Comparison of ENCODE assay signal across 12 cellular contexts in genomic region chr6:150256618-150257272, GRCh38.
DNase-seq lines count a peak whose midpoint lies in the region; ATAC-seq, FAIRE-seq and TF ChIP-seq lines count a peak whose summit lies in the region.
"Had no signal": no experiment of that assay in that cellular context is flagged by ENCODE, and none has a peak within 500 bp of the region (broad histone marks: within the 10 kb centered on the region; RNA-seq: fewer than 3 reads in every experiment).

No MANE protein-coding gene starts in this region.

- no peak overlapping the region for H3K4me3 Mint-ChIP-seq in activated naive CD8-positive, alpha-beta T cell treated with anti-CD3 and anti-CD28 coated beads, Interleukin-2, amount 50 U/mL, for 24 hours
- no peak overlapping the region for H3K4me3 Mint-ChIP-seq in T-cell

- CTCF ChIA-PET in T-cell (lab: Charles Lee) = no interaction called here

- no peak for TF ChIP-seq CTCF in AG09309 (IDR thresholded peaks at IDR 0.05; ENCODE audit: control insufficient read depth, insufficient read depth, low read depth, low read length, missing control alignments)

- H3K4me1 Mint-ChIP-seq in activated naive CD8-positive, alpha-beta T cell treated with anti-CD3 and anti-CD28 coated beads, Interleukin-2, amount 50 U/mL, for 24 hours = peaks cover 39% of the 10 kb centered on the region
- H3K4me1 Mint-ChIP-seq in T-cell = no peaks in the 10 kb centered on the region

- DNase-seq in AG09309 (ENCODE audit: low read depth) = peak; percentile 74
- DNase-seq in HS-5 (ENCODE audit: low read depth) = peak; percentile 19
- no peak for DNase-seq in activated naive CD8-positive, alpha-beta T cell treated with anti-CD3 and anti-CD28 coated beads, Interleukin-2, amount 50 U/mL, for 24 hours
- DNase-seq in iris pigment epithelial cell (ENCODE audit: low read depth) = peak; percentile 89
- DNase-seq in T-cell = no peak
- DNase-seq in frontal cortex (ENCODE audit: low spot score in 2 of 2) = no peak
- DNase-seq: activated effector memory CD4-positive, alpha-beta T cell treated with anti-CD3 and anti-CD28 coated beads, Interleukin-2, amount 50 U/mL, for 16 hours; NCI-H345 had no signal

- H3K9me3 Mint-ChIP-seq in activated naive CD8-positive, alpha-beta T cell treated with anti-CD3 and anti-CD28 coated beads, Interleukin-2, amount 50 U/mL, for 24 hours = no peaks in the 10 kb centered on the region
- H3K9me3 Mint-ChIP-seq in T-cell = no peaks in the 10 kb centered on the region

- POLR2A ChIA-PET in T-cell (lab: Charles Lee) = no interaction called here

- peak; percentile 68 for ATAC-seq in activated naive CD8-positive, alpha-beta T cell treated with anti-CD3 and anti-CD28 coated beads, Interleukin-2, amount 50 U/mL, for 24 hours
- ATAC-seq in T-cell (replicated peaks in 1 of 4) (no peak), HG03565 (IDR thresholded peaks at IDR 0.05; ENCODE audit: unreplicated experiment) (no peak), GM21447 (IDR thresholded peaks at IDR 0.05; ENCODE audit: unreplicated experiment) (no peak)

- H3K36me3 Mint-ChIP-seq in activated naive CD8-positive, alpha-beta T cell treated with anti-CD3 and anti-CD28 coated beads, Interleukin-2, amount 50 U/mL, for 24 hours (ENCODE audit: low read depth) = peaks cover 1% of the 10 kb centered on the region
- H3K36me3 Mint-ChIP-seq in T-cell = no peaks in the 10 kb centered on the region

- FAIRE-seq in frontal cortex (lab: Jason Lieb, UNC) = no peak

- peak overlapping the region; percentile 10 for H3K27ac Mint-ChIP-seq in activated naive CD8-positive, alpha-beta T cell treated with anti-CD3 and anti-CD28 coated beads, Interleukin-2, amount 50 U/mL, for 24 hours
- H3K27ac Mint-ChIP-seq in T-cell = no peak overlapping the region

- no peak overlapping the region for H3K4me3 ChIP-seq in AG09309 (ENCODE audit: control insufficient read depth, low read depth, low read length)
- H3K4me3 ChIP-seq: BLaER1, SK-N-MC had no signal

- peaks cover 19% of the 10 kb centered on the region for H3K27me3 Mint-ChIP-seq in activated naive CD8-positive, alpha-beta T cell treated with anti-CD3 and anti-CD28 coated beads, Interleukin-2, amount 50 U/mL, for 24 hours
- H3K27me3 Mint-ChIP-seq in T-cell = peaks cover 26 to 46% of the 10 kb centered on the region in 2 donors

Comparison
In these comparisons a context has a peak if more than half of its experiments do, and no peak if none do; other contexts are left out.
1. DNase-seq: peak in AG09309 (single experiment), HS-5 (single experiment) and iris pigment epithelial cell (single experiment); none in activated naive CD8-positive, alpha-beta T cell treated with anti-CD3 and anti-CD28 coated beads, Interleukin-2, amount 50 U/mL, for 24 hours (single experiment), T-cell (0 of 34) and frontal cortex (0 of 2).